9 cellular contexts compared by ENCODE assay signal in the genomic region with DNA sequence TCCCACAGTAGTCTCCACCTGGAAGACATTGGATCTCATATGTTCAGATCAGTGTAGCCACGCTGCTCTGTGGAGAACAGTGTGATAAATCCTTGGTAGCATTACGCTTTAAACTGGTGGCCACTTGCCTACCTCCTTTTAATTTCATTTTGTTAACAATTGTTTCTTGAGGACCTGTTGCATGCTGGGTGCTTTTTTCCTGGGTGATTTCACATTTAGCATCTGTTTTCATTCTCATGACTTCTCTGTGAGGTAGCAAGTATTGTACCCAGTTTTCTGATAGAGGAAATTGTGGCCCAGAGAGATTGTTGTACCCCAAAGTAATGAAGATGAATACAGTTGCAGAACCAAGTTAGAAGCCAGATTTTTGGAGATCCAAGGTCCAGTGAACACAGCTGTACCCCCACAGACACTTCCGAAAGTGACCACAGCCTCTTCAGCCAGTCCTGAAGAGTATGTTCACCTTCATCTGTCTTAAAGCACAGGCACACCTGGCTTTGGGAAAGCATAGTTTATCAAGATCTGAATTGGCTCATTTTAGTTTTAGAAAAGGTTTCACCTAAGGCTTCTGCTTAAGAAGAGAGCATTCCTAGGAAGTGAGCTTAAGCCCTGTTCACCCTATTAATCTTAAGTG.
A peak's percentile ranks its signal among the peaks of the same experiment; 100 is the strongest.
DNase-seq lines count a peak whose midpoint lies in the region; ATAC-seq lines count a peak whose summit lies in the region.
"Had no signal": no experiment of that assay in that cellular context is flagged by ENCODE, and none has a peak within 500 bp of the region (broad histone marks: within the 10 kb centered on the region; RNA-seq: fewer than 3 reads in every experiment).

No MANE protein-coding gene starts in this region.

- H3K36me3 Mint-ChIP-seq in activated CD4-positive, alpha-beta T cell treated with anti-CD3 and anti-CD28 coated beads, Interleukin-2, amount 10 ng/mL, durations not matched to agents 24 days and 14 days (ENCODE audit: low read depth): peaks cover 15% of the 10 kb centered on the region
- peaks cover 12% of the 10 kb centered on the region for H3K36me3 Mint-ChIP-seq in activated T-helper 2 cell treated with anti-CD3 and anti-CD28 coated beads, Interferon-gamma antibody, Interleukin-2, Interleukin-4, amounts not matched to agents 10 μg/mL and 5 μg/mL and 100 μg/mL, durations not matched to agents 14 hours and 24 hours and 36 hours (ENCODE audit: low read depth)
- H3K36me3 Mint-ChIP-seq in stimulated activated naive B cell treated with anti-CD40 and anti-IgM and Interleukin-4, amounts not matched to agents 10 μg/mL and 1 μg/mL and 100 μg/mL, for 72 hours: no peaks in the 10 kb centered on the region

- ATAC-seq in HG02885 (IDR thresholded peaks at IDR 0.05; ENCODE audit: poor library complexity, unreplicated experiment): peak; percentile 17
- ATAC-seq in stimulated activated naive B cell treated with anti-CD40 and anti-IgM and Interleukin-4, amounts not matched to agents 10 μg/mL and 1 μg/mL and 100 μg/mL, for 72 hours (replicated peaks): peak; percentile 5 to 12

- no peak for DNase-seq in activated CD4-positive, alpha-beta T cell treated with anti-CD3 and anti-CD28 coated beads, Interleukin-2, amount 10 ng/mL, durations not matched to agents 24 days and 14 days
- no peak for DNase-seq in activated CD4-positive, alpha-beta T cell treated with anti-CD3 and anti-CD28 coated beads for 48 hours
- no peak for DNase-seq in activated T-helper 2 cell treated with anti-CD3 and anti-CD28 coated beads, Interferon-gamma antibody, Interleukin-2, Interleukin-4, amounts not matched to agents 10 μg/mL and 5 μg/mL and 100 μg/mL, durations not matched to agents 14 hours and 24 hours and 36 hours (ENCODE audit: low spot score)
- no peak for DNase-seq in stimulated activated naive B cell treated with anti-CD40 and anti-IgM and Interleukin-4, amounts not matched to agents 10 μg/mL and 1 μg/mL and 100 μg/mL, for 72 hours
- DNase-seq in DMS153 (lab: John Stamatoyannopoulos, UW) (no peak), NCI-H345 (lab: John Stamatoyannopoulos, UW) (no peak)
- no peak for DNase-seq in central memory CD4-positive, alpha-beta T cell
- DNase-seq: occipital lobe had no signal

- H3K4me1 Mint-ChIP-seq in activated CD4-positive, alpha-beta T cell treated with anti-CD3 and anti-CD28 coated beads, Interleukin-2, amount 10 ng/mL, durations not matched to agents 24 days and 14 days: peaks cover 67% of the 10 kb centered on the region
- H3K4me1 Mint-ChIP-seq in activated T-helper 2 cell treated with anti-CD3 and anti-CD28 coated beads, Interferon-gamma antibody, Interleukin-2, Interleukin-4, amounts not matched to agents 10 μg/mL and 5 μg/mL and 100 μg/mL, durations not matched to agents 14 hours and 24 hours and 36 hours (ENCODE audit: low read depth): peaks cover 62% of the 10 kb centered on the region
- peaks cover 34 to 46% of the 10 kb centered on the region in 2 donors for H3K4me1 Mint-ChIP-seq in stimulated activated naive B cell treated with anti-CD40 and anti-IgM and Interleukin-4, amounts not matched to agents 10 μg/mL and 1 μg/mL and 100 μg/mL, for 72 hours

- no peaks in the 10 kb centered on the region for H3K27me3 Mint-ChIP-seq in activated CD4-positive, alpha-beta T cell treated with anti-CD3 and anti-CD28 coated beads, Interleukin-2, amount 10 ng/mL, durations not matched to agents 24 days and 14 days
- H3K27me3 Mint-ChIP-seq in activated T-helper 2 cell treated with anti-CD3 and anti-CD28 coated beads, Interferon-gamma antibody, Interleukin-2, Interleukin-4, amounts not matched to agents 10 μg/mL and 5 μg/mL and 100 μg/mL, durations not matched to agents 14 hours and 24 hours and 36 hours (ENCODE audit: low read depth): no peaks in the 10 kb centered on the region
- H3K27me3 Mint-ChIP-seq in stimulated activated naive B cell treated with anti-CD40 and anti-IgM and Interleukin-4, amounts not matched to agents 10 μg/mL and 1 μg/mL and 100 μg/mL, for 72 hours: no peaks in the 10 kb centered on the region

- no peaks in the 10 kb centered on the region for H3K9me3 Mint-ChIP-seq in activated CD4-positive, alpha-beta T cell treated with anti-CD3 and anti-CD28 coated beads, Interleukin-2, amount 10 ng/mL, durations not matched to agents 24 days and 14 days
- no peaks in the 10 kb centered on the region for H3K9me3 Mint-ChIP-seq in activated T-helper 2 cell treated with anti-CD3 and anti-CD28 coated beads, Interferon-gamma antibody, Interleukin-2, Interleukin-4, amounts not matched to agents 10 μg/mL and 5 μg/mL and 100 μg/mL, durations not matched to agents 14 hours and 24 hours and 36 hours
- no peaks in the 10 kb centered on the region for H3K9me3 Mint-ChIP-seq in stimulated activated naive B cell treated with anti-CD40 and anti-IgM and Interleukin-4, amounts not matched to agents 10 μg/mL and 1 μg/mL and 100 μg/mL, for 72 hours

- peak overlapping the region; percentile 95 for H3K27ac Mint-ChIP-seq in activated CD4-positive, alpha-beta T cell treated with anti-CD3 and anti-CD28 coated beads, Interleukin-2, amount 10 ng/mL, durations not matched to agents 24 days and 14 days
- H3K27ac Mint-ChIP-seq in activated T-helper 2 cell treated with anti-CD3 and anti-CD28 coated beads, Interferon-gamma antibody, Interleukin-2, Interleukin-4, amounts not matched to agents 10 μg/mL and 5 μg/mL and 100 μg/mL, durations not matched to agents 14 hours and 24 hours and 36 hours: peak overlapping the region; percentile 90
- H3K27ac Mint-ChIP-seq in stimulated activated naive B cell treated with anti-CD40 and anti-IgM and Interleukin-4, amounts not matched to agents 10 μg/mL and 1 μg/mL and 100 μg/mL, for 72 hours: peak overlapping the region; percentile 91

- H3K4me3 Mint-ChIP-seq in activated CD4-positive, alpha-beta T cell treated with anti-CD3 and anti-CD28 coated beads, Interleukin-2, amount 10 ng/mL, durations not matched to agents 24 days and 14 days: peak overlapping the region; percentile 80
- H3K4me3 Mint-ChIP-seq in activated T-helper 2 cell treated with anti-CD3 and anti-CD28 coated beads, Interferon-gamma antibody, Interleukin-2, Interleukin-4, amounts not matched to agents 10 μg/mL and 5 μg/mL and 100 μg/mL, durations not matched to agents 14 hours and 24 hours and 36 hours (ENCODE audit: low read depth): peak overlapping the region; percentile 74
- peak overlapping the region in 1 of 2 donors; percentile 75 for H3K4me3 Mint-ChIP-seq in stimulated activated naive B cell treated with anti-CD40 and anti-IgM and Interleukin-4, amounts not matched to agents 10 μg/mL and 1 μg/mL and 100 μg/mL, for 72 hours

- intact Hi-C loops in activated CD4-positive, alpha-beta T cell treated with anti-CD3 and anti-CD28 coated beads, Interleukin-2, amount 10 ng/mL, durations not matched to agents 24 days and 14 days (cut with micrococcal nuclease): loop anchor here (1.0 to 5.0 kb wide), 9 partner anchors 27 to 981 kb away; a partner anchor contains a TSS
- intact Hi-C loops in activated T-helper 2 cell treated with anti-CD3 and anti-CD28 coated beads, Interferon-gamma antibody, Interleukin-2, Interleukin-4, amounts not matched to agents 10 μg/mL and 5 μg/mL and 100 μg/mL, durations not matched to agents 14 hours and 24 hours and 36 hours (cut with micrococcal nuclease): loop anchor here (1.0 to 10.0 kb wide), 8 partner anchors 27 to 983 kb away; a partner anchor contains a TSS
